Comparison of ENCODE assay signal across 1 cellular context in genomic region chr7:75888464-75889222, GRCh38.
TF ChIP-seq lines count a peak whose summit lies in the region.

No MANE protein-coding gene starts in this region.

TF ChIP-seq in K562, 482 proteins besides CTCF, POLR2A, EP300 and RAD21 (continued from another document):
- peak; percentile 53 for TF ChIP-seq E2F8 (IDR thresholded peaks at IDR 0.05; ENCODE audit: low read depth, partially characterized antibody)
- peak; percentile 59; the same call in 1 of the 2 replicates for TF ChIP-seq SUPT5H (IDR thresholded peaks at IDR 0.05)
- TF ChIP-seq, protein P1, sequence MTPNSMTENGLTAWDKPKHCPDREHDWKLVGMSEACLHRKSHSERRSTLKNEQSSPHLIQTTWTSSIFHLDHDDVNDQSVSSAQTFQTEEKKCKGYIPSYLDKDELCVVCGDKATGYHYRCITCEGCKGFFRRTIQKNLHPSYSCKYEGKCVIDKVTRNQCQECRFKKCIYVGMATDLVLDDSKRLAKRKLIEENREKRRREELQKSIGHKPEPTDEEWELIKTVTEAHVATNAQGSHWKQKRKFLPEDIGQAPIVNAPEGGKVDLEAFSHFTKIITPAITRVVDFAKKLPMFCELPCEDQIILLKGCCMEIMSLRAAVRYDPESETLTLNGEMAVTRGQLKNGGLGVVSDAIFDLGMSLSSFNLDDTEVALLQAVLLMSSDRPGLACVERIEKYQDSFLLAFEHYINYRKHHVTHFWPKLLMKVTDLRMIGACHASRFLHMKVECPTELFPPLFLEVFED (CRISPR knock-in tag; conservative IDR thresholded peaks at IDR 0.05): 0 out of 2 replicates have a peak, but pooled peaks have one; percentile 62
- TF ChIP-seq KDM2B (CRISPR knock-in tag; IDR thresholded peaks at IDR 0.05): no peak
